26 cellular contexts compared by ENCODE assay signal in the genomic region with DNA sequence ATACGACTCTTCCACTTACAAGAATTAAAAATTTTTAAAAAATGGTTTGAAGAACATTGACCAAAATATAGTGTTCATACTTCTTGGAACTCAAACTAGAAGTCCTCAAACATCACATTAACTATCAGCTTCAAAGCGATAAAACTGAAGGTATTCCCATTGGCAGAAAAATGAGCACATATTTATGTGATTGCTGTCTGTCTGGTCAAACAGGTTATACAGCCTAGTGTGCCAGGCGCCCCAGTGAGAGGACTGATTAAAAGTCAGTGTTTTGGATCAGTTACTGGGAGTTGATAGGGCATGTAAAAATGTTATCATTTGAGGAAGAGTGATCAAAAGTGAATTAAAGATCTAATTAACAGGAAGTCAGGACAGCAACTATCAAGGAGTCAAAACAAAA.
DNase-seq lines count a peak whose midpoint lies in the region; ATAC-seq and TF ChIP-seq lines count a peak whose summit lies in the region.
"Had no signal": no experiment of that assay in that cellular context is flagged by ENCODE, and none has a peak within 500 bp of the region (broad histone marks: within the 10 kb centered on the region; RNA-seq: fewer than 3 reads in every experiment).

No MANE protein-coding gene starts in this region.

- H3K36me3 ChIP-seq in body of pancreas (replicated peaks in 1 of 2; ENCODE audit: insufficient read depth in 1 of 2, low read depth in 2 of 2): no peaks in the 10 kb centered on the region
- no peaks in the 10 kb centered on the region for H3K36me3 ChIP-seq in trophoblast cell (ENCODE audit: control insufficient read depth in 1 of 2, insufficient read depth in 2 of 2, low read length in 2 of 2)
- H3K36me3 ChIP-seq in ascending aorta: no peaks in the 10 kb centered on the region
- H3K36me3 ChIP-seq: BLaER1 treated with 17β-estradiol and CSF1 and Interleukin-3, amounts not matched to agents 10 nM and 100 nM; MG63 had no signal

- H2BK12ac ChIP-seq in trophoblast cell (ENCODE audit: low read length): no peak overlapping the region

- H2AFZ ChIP-seq in trophoblast cell (ENCODE audit: insufficient read depth, low read length, poor library complexity): no peak overlapping the region

- no peak overlapping the region for H2AK5ac ChIP-seq in trophoblast cell (ENCODE audit: low read length)

- peak; percentile 2 for DNase-seq in HT-29 (ENCODE audit: low spot score)
- peak in 3 of 4 donors; percentile 8 to 13 (median 13) for DNase-seq in body of pancreas
- DNase-seq in trophoblast cell: peak; percentile 8 to 71
- DNase-seq in ascending aorta (ENCODE audit: low spot score in 2 of 2): no peak
- no peak for DNase-seq in NCI-H187 treated with DMSO at 0.1 percent for 48 hours (lab: John Stamatoyannopoulos, UW)
- DNase-seq: AML-193; CD4-positive, alpha-beta memory T cell; COR-L47; GF-D8; Kasumi-1; MG63; NCI-H1105 treated with DMSO at 0.1 percent for 48 hours; NCI-H2029 treated with DMSO at 0.1 percent for 48 hours; NCI-H2171 treated with DMSO at 0.1 percent for 48 hours; NCI-H774; SIG-M5 had no signal

- H3K27me3 ChIP-seq in body of pancreas: no peaks in the 10 kb centered on the region
- no peaks in the 10 kb centered on the region for H3K27me3 ChIP-seq in trophoblast cell (ENCODE audit: insufficient read depth, low read length)
- H3K27me3 ChIP-seq in ascending aorta: no peaks in the 10 kb centered on the region
- H3K27me3 ChIP-seq: BLaER1 treated with 17β-estradiol and CSF1 and Interleukin-3, amounts not matched to agents 10 nM and 100 nM; MG63 had no signal

- H3K18ac ChIP-seq in trophoblast cell (ENCODE audit: low read length): no peak overlapping the region

- no peak overlapping the region for H3K14ac ChIP-seq in trophoblast cell (ENCODE audit: low read length)

- H2BK5ac ChIP-seq in trophoblast cell (ENCODE audit: low read depth, low read length, poor library complexity): no peak overlapping the region

- no peak for TF ChIP-seq POLR2A in body of pancreas (IDR thresholded peaks at IDR 0.05)

- H3K79me1 ChIP-seq in trophoblast cell (ENCODE audit: low read length): no peaks in the 10 kb centered on the region

- H3K27ac ChIP-seq in C4-2B (peak overlapping the region; percentile 74; the same call in 1 of the 2 replicates), body of pancreas (no peak overlapping the region), trophoblast cell (ENCODE audit: low read depth, low read length) (no peak overlapping the region), ascending aorta (no peak overlapping the region)
- H3K27ac ChIP-seq: A549; BLaER1 treated with 17β-estradiol and CSF1 and Interleukin-3, amounts not matched to agents 10 nM and 100 nM; HL-60; SK-N-MC had no signal

- H3K23ac ChIP-seq in trophoblast cell (ENCODE audit: low read length): no peak overlapping the region

- WGBS in body of pancreas, 2 donors: 13 to 17% methylated on average over 3 of the region's 3 CpGs
- no CpG with 5 or more reads among the region's 3 CpGs for WGBS in trophoblast cell (ENCODE audit: extremely low coverage, insufficient coverage, insufficient read length)

- H2BK120ac ChIP-seq in trophoblast cell (ENCODE audit: insufficient read depth, low read length, poor library complexity): no peak overlapping the region

- no peak overlapping the region for H4K12ac ChIP-seq in trophoblast cell (ENCODE audit: low read depth, low read length)

- H3K9ac ChIP-seq in trophoblast cell (ENCODE audit: low read length): no peak overlapping the region
- H3K9ac ChIP-seq: BLaER1 treated with 17β-estradiol and CSF1 and Interleukin-3, amounts not matched to agents 10 nM and 100 nM had no signal

- H3K9me3 ChIP-seq in body of pancreas: no peaks in the 10 kb centered on the region
- H3K9me3 ChIP-seq in trophoblast cell (ENCODE audit: insufficient read depth, low read depth, low read length): no peaks in the 10 kb centered on the region
- H3K9me3 ChIP-seq in ascending aorta: no peaks in the 10 kb centered on the region
- H3K9me3 ChIP-seq: A549; BLaER1 treated with 17β-estradiol and CSF1 and Interleukin-3, amounts not matched to agents 10 nM and 100 nM; MG63 had no signal

- ATAC-seq in body of pancreas (no peak), HG03097 (IDR thresholded peaks at IDR 0.05; ENCODE audit: low FRiP score, unreplicated experiment) (no peak), GM18517 (IDR thresholded peaks at IDR 0.05; ENCODE audit: unreplicated experiment) (no peak)
- ATAC-seq: A549, HCT116, K562, Panc1 had no signal

- no peak overlapping the region for H3K4me2 ChIP-seq in trophoblast cell (ENCODE audit: low read length)
- H3K4me2 ChIP-seq: A549; BLaER1 treated with 17β-estradiol and CSF1 and Interleukin-3, amounts not matched to agents 10 nM and 100 nM had no signal

- H3K4me1 ChIP-seq in body of pancreas: peaks cover 4% of the 10 kb centered on the region
- H3K4me1 ChIP-seq in trophoblast cell (ENCODE audit: control insufficient read depth in 1 of 2, insufficient read depth in 2 of 2, low read length in 2 of 2): no peaks in the 10 kb centered on the region
- H3K4me1 ChIP-seq in ascending aorta: no peaks in the 10 kb centered on the region
- H3K4me1 ChIP-seq: A549 had no signal

- no peak overlapping the region for H4K8ac ChIP-seq in trophoblast cell (ENCODE audit: low read depth, low read length)

- H3K4me3 ChIP-seq in body of pancreas (no peak overlapping the region), trophoblast cell (ENCODE audit: low read depth, low read length) (no peak overlapping the region), ascending aorta (no peak overlapping the region)
- H3K4me3 ChIP-seq: A549; BLaER1 treated with 17β-estradiol and CSF1 and Interleukin-3, amounts not matched to agents 10 nM and 100 nM; K562; MG63; SK-N-MC had no signal

- H3K79me2 ChIP-seq in trophoblast cell (ENCODE audit: control insufficient read depth, insufficient read depth, low read length, poor library complexity): no peaks in the 10 kb centered on the region

- no peak overlapping the region for H3K4ac ChIP-seq in trophoblast cell (ENCODE audit: low read depth, low read length)

- TF ChIP-seq CTCF in C4-2B (conservative IDR thresholded peaks at IDR 0.05) (no peak), body of pancreas (IDR thresholded peaks at IDR 0.05) (no peak), ascending aorta (IDR thresholded peaks at IDR 0.05) (no peak)

- intact Hi-C loops in body of pancreas (cut with DNase I): no loop called here
- intact Hi-C loops in ascending aorta (cut with DNase I): no loop called here

- H4K91ac ChIP-seq in trophoblast cell (ENCODE audit: low read depth, low read length): no peak overlapping the region

Comparison
In these comparisons a context has a peak if more than half of its experiments do, and no peak if none do; other contexts are left out.
1. DNase-seq: peak in HT-29 (single experiment), body of pancreas (3 of 4) and trophoblast cell (2 of 2); none in ascending aorta (0 of 2) and NCI-H187 treated with DMSO at 0.1 percent for 48 hours (single experiment).